Comparison of ENCODE assay signal across 13 cellular contexts in the genomic region with DNA sequence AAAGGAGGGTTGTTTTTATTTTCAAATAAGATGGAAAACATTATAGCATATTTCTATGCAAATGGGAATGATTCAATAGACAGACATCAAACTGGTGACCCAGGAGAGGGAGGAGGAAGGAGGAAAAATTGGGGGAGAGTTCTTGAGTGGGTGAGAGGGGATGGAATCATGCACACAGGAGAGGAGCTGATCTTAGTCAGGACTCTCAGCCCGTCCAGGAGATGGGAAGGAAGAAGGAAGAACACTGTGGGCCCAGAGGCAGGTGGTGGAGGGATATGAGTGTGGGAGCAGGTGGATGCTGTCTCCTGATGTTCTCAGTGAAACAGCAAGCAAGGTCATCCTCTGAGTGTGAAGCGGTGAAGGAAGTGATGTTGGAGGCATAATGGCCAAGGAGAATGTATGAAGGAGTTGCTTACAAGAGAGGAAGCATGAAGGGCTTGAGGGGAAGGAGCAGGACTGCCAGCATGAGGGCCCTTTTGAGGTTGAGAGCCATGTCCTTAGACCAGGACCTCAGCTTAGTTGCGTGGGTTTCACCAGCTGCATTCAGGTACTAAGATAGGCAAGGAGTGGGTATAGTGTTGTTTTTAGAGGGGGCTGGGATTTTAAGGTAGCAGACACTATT.
DNase-seq lines count a peak whose midpoint lies in the region; ATAC-seq and FAIRE-seq lines count a peak whose summit lies in the region.
"Had no signal": no experiment of that assay in that cellular context is flagged by ENCODE, and none has a peak within 500 bp of the region (broad histone marks: within the 10 kb centered on the region; RNA-seq: fewer than 3 reads in every experiment).

No MANE protein-coding gene starts in this region.

- ATAC-seq in GM18511 (IDR thresholded peaks at IDR 0.05; ENCODE audit: unreplicated experiment) (peak; percentile 38), GM21717 (IDR thresholded peaks at IDR 0.05; ENCODE audit: unreplicated experiment) (peak; percentile 18), HG03457 (IDR thresholded peaks at IDR 0.05; ENCODE audit: unreplicated experiment) (peak; percentile 27), memory B cell (ENCODE audit: low read depth) (peak; percentile 17)
- ATAC-seq in activated CD4-positive, CD25-positive, alpha-beta regulatory T cell treated with anti-CD3 and anti-CD28 coated beads, Interleukin-2, amount 50 U/mL, for 24 hours = no peak
- ATAC-seq: foreskin keratinocyte had no signal

- H3K36me3 Mint-ChIP-seq in memory B cell = no peaks in the 10 kb centered on the region
- H3K36me3 Mint-ChIP-seq: activated CD4-positive, alpha-beta memory T cell treated with anti-CD3 and anti-CD28 coated beads for 36 hours; CD4-positive, alpha-beta memory T cell had no signal

- no peak overlapping the region for H3K27ac Mint-ChIP-seq in memory B cell
- H3K27ac Mint-ChIP-seq: activated CD4-positive, alpha-beta memory T cell treated with anti-CD3 and anti-CD28 coated beads for 36 hours; CD4-positive, alpha-beta memory T cell had no signal

- H3K4me1 Mint-ChIP-seq in memory B cell = peaks cover 11% of the 10 kb centered on the region

- no peak for FAIRE-seq in GM19239 (lab: Jason Lieb, UNC)

- H3K27me3 Mint-ChIP-seq in memory B cell = no peaks in the 10 kb centered on the region
- H3K27me3 Mint-ChIP-seq: activated CD4-positive, alpha-beta memory T cell treated with anti-CD3 and anti-CD28 coated beads for 36 hours; CD4-positive, alpha-beta memory T cell had no signal

- no peak overlapping the region for H3K4me3 Mint-ChIP-seq in memory B cell
- H3K4me3 Mint-ChIP-seq: activated CD4-positive, alpha-beta memory T cell treated with anti-CD3 and anti-CD28 coated beads for 36 hours; CD4-positive, alpha-beta memory T cell had no signal

- H3K9me3 Mint-ChIP-seq in memory B cell = no peaks in the 10 kb centered on the region
- H3K9me3 Mint-ChIP-seq: activated CD4-positive, alpha-beta memory T cell treated with anti-CD3 and anti-CD28 coated beads for 36 hours; CD4-positive, alpha-beta memory T cell had no signal

- no peak for DNase-seq in memory B cell (ENCODE audit: low spot score in 2 of 2)
- DNase-seq in activated effector memory CD4-positive, alpha-beta T cell treated with anti-CD3 and anti-CD28 coated beads, Interleukin-2, amount 50 U/mL, for 16 hours = no peak
- DNase-seq in NCI-H2171 (lab: John Stamatoyannopoulos, UW) = no peak
- DNase-seq in GM19239 (ENCODE audit: insufficient read length, low spot score) = no peak
- DNase-seq: activated CD4-positive, alpha-beta memory T cell treated with anti-CD3 and anti-CD28 coated beads for 36 hours; CD4-positive, alpha-beta memory T cell; foreskin keratinocyte; Peyer's patch; stimulated activated CD4-positive, alpha-beta T cell treated with anti-CD3 and anti-CD28 coated beads, Interleukin-4, amount 100 ng/mL, for 24 hours had no signal

Comparison
In these comparisons a context has a peak if more than half of its experiments do, and no peak if none do; other contexts are left out.
1. ATAC-seq: peak in GM18511 (single experiment), GM21717 (single experiment), HG03457 (single experiment) and memory B cell (single experiment); none in activated CD4-positive, CD25-positive, alpha-beta regulatory T cell treated with anti-CD3 and anti-CD28 coated beads, Interleukin-2, amount 50 U/mL, for 24 hours (0 of 2).